10 cellular contexts compared by ENCODE assay signal in genomic region chr7:47483604-47484273, GRCh38.
DNase-seq lines count a peak whose midpoint lies in the region; ATAC-seq and TF ChIP-seq lines count a peak whose summit lies in the region.
"Had no signal": no experiment of that assay in that cellular context is flagged by ENCODE, and none has a peak within 500 bp of the region (broad histone marks: within the 10 kb centered on the region; RNA-seq: fewer than 3 reads in every experiment).

No MANE protein-coding gene starts in this region.

- peak overlapping the region; percentile 6 for H3K9ac ChIP-seq in neuronal stem cell (ENCODE audit: low read depth, low read length, poor library complexity)

- no peak overlapping the region for H3K4ac ChIP-seq in neuronal stem cell (ENCODE audit: low read length)

- intact Hi-C loops in CD14-positive monocyte (cut with micrococcal nuclease), result loop anchor here (5.0 to 10.0 kb wide), 2 partner anchors 89 to 91 kb away; no protein-coding TSS in a partner anchor

- TF ChIP-seq CTCF in choroid plexus epithelial cell (conservative IDR thresholded peaks at IDR 0.05; ENCODE audit: low read depth, low read length) (peak; percentile 41), CD14-positive monocyte (IDR thresholded peaks at IDR 0.05) (no peak)

- peaks cover 0 to 6% of the 10 kb centered on the region in 2 donors for H3K36me3 ChIP-seq in neuronal stem cell (replicated peaks in 1 of 2; ENCODE audit: control insufficient read depth in 2 of 2, insufficient read depth in 2 of 2, low read length in 2 of 2)

- peaks cover 22 to 62% of the 10 kb centered on the region in 2 donors for H3K4me1 ChIP-seq in neuronal stem cell (ENCODE audit: control insufficient read depth in 2 of 2, insufficient read depth in 1 of 2, low read depth in 1 of 2, low read length in 2 of 2)

- H3K4me3 ChIP-seq in choroid plexus epithelial cell (ENCODE audit: low read depth, low read length) (no peak overlapping the region), neuronal stem cell (ENCODE audit: low read length in 2 of 2) (no peak overlapping the region)

- H3K4me2 ChIP-seq in neuronal stem cell (ENCODE audit: insufficient read depth, low read length, poor library complexity, severe bottlenecking), result no peak overlapping the region

- CTCF ChIA-PET in T-cell (lab: Charles Lee), result no interaction called here

- peak overlapping the region; percentile 69 for H3K18ac ChIP-seq in neuronal stem cell (ENCODE audit: low read length)

- H4K91ac ChIP-seq in neuronal stem cell (ENCODE audit: low read depth, low read length, poor library complexity), result peak overlapping the region; percentile 95

- H3K79me1 ChIP-seq in neuronal stem cell (ENCODE audit: low read depth, low read length), result peaks cover 23% of the 10 kb centered on the region

- no peak overlapping the region for H3K27ac ChIP-seq in neuronal stem cell (replicated peaks; ENCODE audit: low read length)

- no peaks in the 10 kb centered on the region for H3K27me3 ChIP-seq in neuronal stem cell (ENCODE audit: control insufficient read depth in 3 of 3, insufficient read depth in 3 of 3, low read depth in 1 of 3, low read length in 3 of 3)

- no peak overlapping the region for H2AFZ ChIP-seq in neuronal stem cell (ENCODE audit: low read length)

- H2AK5ac ChIP-seq in neuronal stem cell (ENCODE audit: low read depth, low read length), result peak overlapping the region; percentile 41

- DNase-seq in EH (ENCODE audit: low read depth) (peak; percentile 34), NAMALWA (ENCODE audit: low spot score) (peak; percentile 37), choroid plexus epithelial cell (ENCODE audit: low read depth) (peak; percentile 48), neuronal stem cell (ENCODE audit: low spot score) (no peak), CD14-positive monocyte (ENCODE audit: low spot score) (no peak), T-cell (no peak)
- no peak for DNase-seq in stimulated activated CD4-positive, alpha-beta T cell treated with anti-CD3 and anti-CD28 coated beads, Interleukin-4, amount 100 ng/mL, for 4 hours
- DNase-seq in natural killer cell treated with Interleukin-12 subunit alpha and Interleukin-12 subunit beta and Interleukin-15 and Interleukin-18, amount 100 ng/mL, for 72 hours (ENCODE audit: low spot score), result no peak
- DNase-seq: GF-D8; stimulated activated naive B cell treated with anti-CD40 and anti-IgM and Interleukin-4, amounts not matched to agents 10 μg/mL and 1 μg/mL and 100 μg/mL, for 72 hours had no signal

- H3K27me3 Mint-ChIP-seq in CD14-positive monocyte (ENCODE audit: low read depth in 3 of 3) (no peaks in the 10 kb centered on the region), T-cell (peaks cover 0 to 1% of the 10 kb centered on the region in 2 donors)
- peaks cover 4 to 9% of the 10 kb centered on the region in 2 donors for H3K27me3 Mint-ChIP-seq in natural killer cell treated with Interleukin-12 subunit alpha and Interleukin-12 subunit beta and Interleukin-15 and Interleukin-18, amount 100 ng/mL, for 72 hours
- H3K27me3 Mint-ChIP-seq: stimulated activated naive B cell treated with anti-CD40 and anti-IgM and Interleukin-4, amounts not matched to agents 10 μg/mL and 1 μg/mL and 100 μg/mL, for 72 hours had no signal

- H3K4me1 Mint-ChIP-seq in CD14-positive monocyte (peaks cover 50% of the 10 kb centered on the region), T-cell (peaks cover 0 to 2% (median 0%) of the 10 kb centered on the region in 3 donors)
- H3K4me1 Mint-ChIP-seq in natural killer cell treated with Interleukin-12 subunit alpha and Interleukin-12 subunit beta and Interleukin-15 and Interleukin-18, amount 100 ng/mL, for 72 hours (ENCODE audit: low read depth in 2 of 2), result peaks cover 0 to 6% of the 10 kb centered on the region in 2 donors

- H3K4me3 Mint-ChIP-seq in CD14-positive monocyte (no peak overlapping the region), T-cell (no peak overlapping the region)
- H3K4me3 Mint-ChIP-seq in natural killer cell treated with Interleukin-12 subunit alpha and Interleukin-12 subunit beta and Interleukin-15 and Interleukin-18, amount 100 ng/mL, for 72 hours, result no peak overlapping the region
- H3K4me3 Mint-ChIP-seq: stimulated activated naive B cell treated with anti-CD40 and anti-IgM and Interleukin-4, amounts not matched to agents 10 μg/mL and 1 μg/mL and 100 μg/mL, for 72 hours had no signal

- H3K9me3 Mint-ChIP-seq in CD14-positive monocyte (no peaks in the 10 kb centered on the region), T-cell (no peaks in the 10 kb centered on the region)
- no peaks in the 10 kb centered on the region for H3K9me3 Mint-ChIP-seq in natural killer cell treated with Interleukin-12 subunit alpha and Interleukin-12 subunit beta and Interleukin-15 and Interleukin-18, amount 100 ng/mL, for 72 hours

- POLR2A ChIA-PET in T-cell (lab: Charles Lee), result no interaction called here

- no peak overlapping the region for H2BK15ac ChIP-seq in neuronal stem cell (ENCODE audit: low read length)

- H3K23ac ChIP-seq in neuronal stem cell (ENCODE audit: low read depth, low read length, poor library complexity), result no peak overlapping the region

- H2BK120ac ChIP-seq in neuronal stem cell (ENCODE audit: low read depth, low read length), result no peak overlapping the region

- no CpG with 5 or more reads among the region's 16 CpGs for WGBS in neuronal stem cell (ENCODE audit: extremely low coverage in 2 of 2, insufficient read length in 2 of 2, insufficient replicate concordance in 1 of 2), 2 donors

- peak overlapping the region; percentile 28 for H2BK12ac ChIP-seq in neuronal stem cell (ENCODE audit: low read length)

- ATAC-seq in T-cell (replicated peaks in 1 of 4), result no peak
- ATAC-seq in natural killer cell treated with Interleukin-12 subunit alpha and Interleukin-12 subunit beta and Interleukin-15 and Interleukin-18, amount 100 ng/mL, for 72 hours, result no peak
- ATAC-seq: stimulated activated naive B cell treated with anti-CD40 and anti-IgM and Interleukin-4, amounts not matched to agents 10 μg/mL and 1 μg/mL and 100 μg/mL, for 72 hours had no signal

- H4K8ac ChIP-seq in neuronal stem cell (ENCODE audit: low read depth, low read length), result no peak overlapping the region

- peaks cover 8 to 10% of the 10 kb centered on the region in 2 donors for H3K9me3 ChIP-seq in neuronal stem cell (replicated peaks in 1 of 2; ENCODE audit: control insufficient read depth in 2 of 2, insufficient read depth in 1 of 2, low read depth in 1 of 2, low read length in 2 of 2)

- H3K14ac ChIP-seq in neuronal stem cell (ENCODE audit: low read length), result no peak overlapping the region

- H3K27ac Mint-ChIP-seq in CD14-positive monocyte, result peak overlapping the region in 3 of 7 donors; percentile 42 to 87 (median 63)
- H3K27ac Mint-ChIP-seq in T-cell, result no peak overlapping the region
- no peak overlapping the region for H3K27ac Mint-ChIP-seq in natural killer cell treated with Interleukin-12 subunit alpha and Interleukin-12 subunit beta and Interleukin-15 and Interleukin-18, amount 100 ng/mL, for 72 hours

- H2BK5ac ChIP-seq in neuronal stem cell (ENCODE audit: low read length), result no peak overlapping the region

- H3K36me3 Mint-ChIP-seq in CD14-positive monocyte (peaks cover 40 to 46% of the 10 kb centered on the region in 2 donors), T-cell (no peaks in the 10 kb centered on the region)
- no peaks in the 10 kb centered on the region for H3K36me3 Mint-ChIP-seq in natural killer cell treated with Interleukin-12 subunit alpha and Interleukin-12 subunit beta and Interleukin-15 and Interleukin-18, amount 100 ng/mL, for 72 hours

Comparison
In these comparisons a context has a peak if more than half of its experiments do, and no peak if none do; other contexts are left out.
1. DNase-seq: peak in EH (single experiment), NAMALWA (single experiment) and choroid plexus epithelial cell (single experiment); none in neuronal stem cell (single experiment), CD14-positive monocyte (single experiment), T-cell (0 of 34), stimulated activated CD4-positive, alpha-beta T cell treated with anti-CD3 and anti-CD28 coated beads, Interleukin-4, amount 100 ng/mL, for 4 hours (0 of 2) and natural killer cell treated with Interleukin-12 subunit alpha and Interleukin-12 subunit beta and Interleukin-15 and Interleukin-18, amount 100 ng/mL, for 72 hours (single experiment).